Comparison of ENCODE assay signal across 13 cellular contexts in the genomic region with DNA sequence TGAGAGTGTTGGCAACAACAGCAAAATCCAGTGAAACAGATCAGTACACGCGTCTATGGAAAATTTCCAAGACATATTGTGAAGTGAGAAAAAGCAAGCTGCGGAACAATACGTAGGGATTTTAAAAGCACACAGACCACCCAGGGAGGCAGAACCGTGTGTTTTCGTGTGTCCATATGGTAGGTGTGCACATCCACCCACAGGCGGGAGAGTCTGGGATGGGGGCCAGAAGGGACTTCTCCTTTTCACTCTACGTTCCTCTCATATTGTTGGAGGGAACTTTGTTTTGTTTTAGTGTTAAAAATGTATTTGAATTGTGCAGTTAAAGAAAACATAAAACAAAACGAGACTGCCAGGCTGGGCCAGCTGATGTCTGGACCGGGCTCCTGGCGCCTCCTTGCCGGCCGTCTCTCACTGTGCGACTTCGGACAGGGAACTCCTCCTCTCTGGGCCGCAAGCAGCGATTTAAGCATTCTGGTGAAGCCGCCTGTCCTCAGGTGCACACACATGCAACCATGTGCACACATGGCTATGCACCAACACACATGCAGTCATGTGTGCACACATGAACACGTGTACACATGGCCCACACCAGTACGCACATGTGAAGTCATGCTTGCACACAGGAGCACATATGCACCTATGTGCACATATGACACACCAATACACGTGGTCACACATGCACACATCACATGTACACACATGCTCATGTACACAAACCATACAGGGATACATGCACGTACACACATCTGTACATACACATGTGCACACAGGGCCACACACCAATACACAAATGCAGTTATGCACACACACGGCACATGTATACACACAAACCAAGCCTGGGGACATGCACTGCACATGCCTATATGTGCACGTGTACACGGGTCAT.
A peak's percentile ranks its signal among the peaks of the same experiment; 100 is the strongest.
DNase-seq lines count a peak whose midpoint lies in the region; ATAC-seq, FAIRE-seq and TF ChIP-seq lines count a peak whose summit lies in the region.
"Had no signal": no experiment of that assay in that cellular context is flagged by ENCODE, and none has a peak within 500 bp of the region (broad histone marks: within the 10 kb centered on the region; RNA-seq: fewer than 3 reads in every experiment).

No MANE protein-coding gene starts in this region.

- ATAC-seq in GM18519 (IDR thresholded peaks at IDR 0.05; ENCODE audit: low FRiP score, unreplicated experiment) (no peak), GM19397 (IDR thresholded peaks at IDR 0.05; ENCODE audit: unreplicated experiment) (no peak)
- ATAC-seq: activated naive CD8-positive, alpha-beta T cell treated with anti-CD3 and anti-CD28 coated beads, Interleukin-2, amount 50 U/mL, for 24 hours; CD8-positive, alpha-beta T cell had no signal

- no peak for TF ChIP-seq CTCF in endothelial cell of umbilical vein (IDR thresholded peaks at IDR 0.05; ENCODE audit: extremely low read depth in 1 of 2, insufficient read depth in 1 of 2, low read depth in 1 of 2, low read length in 2 of 2)

- DNase-seq in G401 (ENCODE audit: low spot score) (peak; percentile 37), NCI-H2171 (lab: John Stamatoyannopoulos, UW) (peak; percentile 60), endothelial cell of umbilical vein (ENCODE audit: low read depth, low spot score) (no peak), pons (ENCODE audit: low spot score) (peak; percentile 0), NCI-H2107 (lab: John Stamatoyannopoulos, UW) (no peak)
- DNase-seq in stimulated activated CD4-positive, alpha-beta T cell treated with anti-CD3 and anti-CD28 coated beads, Interleukin-12 subunit alpha, Interleukin-12 subunit beta, amount 100 ng/mL, for 4 hours = no peak
- DNase-seq: activated naive CD8-positive, alpha-beta T cell treated with anti-CD3 and anti-CD28 coated beads, Interleukin-2, amount 50 U/mL, for 24 hours; CD8-positive, alpha-beta T cell; NCI-H146; T-helper 9 cell had no signal

- H2AFZ ChIP-seq in endothelial cell of umbilical vein (ENCODE audit: low read depth, low read length) = no peak overlapping the region

- H3K27me3 ChIP-seq in endothelial cell of umbilical vein (ENCODE audit: control insufficient read depth in 2 of 2, insufficient read depth in 2 of 2, low read length in 2 of 2) = no peaks in the 10 kb centered on the region
- H3K27me3 ChIP-seq: dorsolateral prefrontal cortex had no signal

- no peaks in the 10 kb centered on the region for H3K9me1 ChIP-seq in endothelial cell of umbilical vein (replicated peaks; ENCODE audit: control insufficient read depth, extremely low read depth, insufficient read depth, low read length)

- H3K4me3 ChIP-seq in endothelial cell of umbilical vein (replicated peaks in 1 of 3; ENCODE audit: insufficient read depth in 1 of 3, low read depth in 1 of 3, low read length in 3 of 3) = no peak overlapping the region

- intact Hi-C loops in endothelial cell of umbilical vein (cut with micrococcal nuclease) = no loop called here

- TF ChIP-seq POLR2A in endothelial cell of umbilical vein (IDR thresholded peaks at IDR 0.05; ENCODE audit: low read depth, low read length) = no peak

- POLR2A ChIA-PET in endothelial cell of umbilical vein (lab: Charles Lee) = no interaction called here

- no peaks in the 10 kb centered on the region for H3K9me3 ChIP-seq in endothelial cell of umbilical vein (replicated peaks; ENCODE audit: control insufficient read depth, insufficient read depth, low read length)

- BruUV-seq in endothelial cell of umbilical vein (replicated peaks; lab: Mats Ljungman, UMichigan) = no TSS peak

- dilution Hi-C loops in endothelial cell of umbilical vein (cut with MboI; ENCODE audit: extremely low pct_ligation_motif_present, low sequenced_read_pairs) = no loop called here

- FAIRE-seq in endothelial cell of umbilical vein (lab: Jason Lieb, UNC) = no peak

- H3K36me3 ChIP-seq in endothelial cell of umbilical vein (ENCODE audit: control insufficient read depth in 2 of 2, extremely low read depth in 1 of 2, insufficient read depth in 2 of 2, low read length in 2 of 2) = no peaks in the 10 kb centered on the region

- in situ Hi-C loops in G401 (cut with HindIII; ENCODE audit: low sequenced_read_pairs) = no loop called here

- CTCF ChIA-PET in endothelial cell of umbilical vein (lab: Charles Lee) = no interaction called here

- no peaks in the 10 kb centered on the region for H3K79me2 ChIP-seq in endothelial cell of umbilical vein (ENCODE audit: control insufficient read depth, insufficient read depth, low read length)

- H3K4me1 ChIP-seq in endothelial cell of umbilical vein (ENCODE audit: control insufficient read depth, extremely low read depth, insufficient read depth, low read length) = no peaks in the 10 kb centered on the region

- no peak overlapping the region for H3K27ac ChIP-seq in endothelial cell of umbilical vein (ENCODE audit: insufficient read depth, low read depth, low read length)
- H3K27ac ChIP-seq: dorsolateral prefrontal cortex had no signal

- H4K20me1 ChIP-seq in endothelial cell of umbilical vein (replicated peaks; ENCODE audit: control insufficient read depth, extremely low read depth, insufficient read depth, low read length) = no peaks in the 10 kb centered on the region

- no peak overlapping the region for H3K4me2 ChIP-seq in endothelial cell of umbilical vein (ENCODE audit: insufficient read depth, low read length)

- no peak overlapping the region for H3K9ac ChIP-seq in endothelial cell of umbilical vein (replicated peaks; ENCODE audit: extremely low read depth, insufficient read depth, low read length)

TF ChIP-seq in endothelial cell of umbilical vein, 7 proteins besides CTCF, POLR2A, EP300 and RAD21:
- TF ChIP-seq MYC (IDR thresholded peaks at IDR 0.05; ENCODE audit: low read depth, low read length) (no peak), EZH2 (IDR thresholded peaks at IDR 0.05; ENCODE audit: borderline replicate concordance, low read depth, low read length, severe bottlenecking) (no peak)
- TF ChIP-seq, protein P1, sequence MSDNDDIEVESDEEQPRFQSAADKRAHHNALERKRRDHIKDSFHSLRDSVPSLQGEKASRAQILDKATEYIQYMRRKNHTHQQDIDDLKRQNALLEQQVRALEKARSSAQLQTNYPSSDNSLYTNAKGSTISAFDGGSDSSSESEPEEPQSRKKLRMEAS (IDR thresholded peaks at IDR 0.05; ENCODE audit: insufficient read depth, insufficient read length) = peak; percentile 36

Comparison
In these comparisons a context has a peak if more than half of its experiments do, and no peak if none do; other contexts are left out.
1. DNase-seq: peak in G401 (single experiment), NCI-H2171 (single experiment) and pons (single experiment); none in endothelial cell of umbilical vein (single experiment), NCI-H2107 (single experiment) and stimulated activated CD4-positive, alpha-beta T cell treated with anti-CD3 and anti-CD28 coated beads, Interleukin-12 subunit alpha, Interleukin-12 subunit beta, amount 100 ng/mL, for 4 hours (single experiment).